ENCODE assay signal across 1 cellular context in genomic region chr20:63974402-63975200, GRCh38.
A peak's percentile ranks its signal among the peaks of the same experiment; 100 is the strongest.
TF ChIP-seq lines count a peak whose summit lies in the region.

No MANE protein-coding gene starts in this region.

TF ChIP-seq in K562, 482 proteins besides CTCF, POLR2A, EP300 and RAD21:
- TF ChIP-seq ETS1 (conservative IDR thresholded peaks at IDR 0.05; ENCODE audit: control insufficient read depth, low read depth, low read length) (no peak), NFIC (IDR thresholded peaks at IDR 0.05) (peak; percentile 67), POLR2B (IDR thresholded peaks at IDR 0.05; ENCODE audit: low read depth, partially characterized antibody) (no peak), NFE2 (IDR thresholded peaks at IDR 0.05; ENCODE audit: low read depth) (peak; percentile 23; the same call in 1 of the 2 replicates), USF1 (CRISPR knock-in tag; IDR thresholded peaks at IDR 0.05) (peak; percentile 43; the same call in 1 of the 2 replicates), TSC22D4 (tag; IDR thresholded peaks at IDR 0.05) (no peak)
